Comparison of ENCODE assay signal across 9 cellular contexts in the genomic region with DNA sequence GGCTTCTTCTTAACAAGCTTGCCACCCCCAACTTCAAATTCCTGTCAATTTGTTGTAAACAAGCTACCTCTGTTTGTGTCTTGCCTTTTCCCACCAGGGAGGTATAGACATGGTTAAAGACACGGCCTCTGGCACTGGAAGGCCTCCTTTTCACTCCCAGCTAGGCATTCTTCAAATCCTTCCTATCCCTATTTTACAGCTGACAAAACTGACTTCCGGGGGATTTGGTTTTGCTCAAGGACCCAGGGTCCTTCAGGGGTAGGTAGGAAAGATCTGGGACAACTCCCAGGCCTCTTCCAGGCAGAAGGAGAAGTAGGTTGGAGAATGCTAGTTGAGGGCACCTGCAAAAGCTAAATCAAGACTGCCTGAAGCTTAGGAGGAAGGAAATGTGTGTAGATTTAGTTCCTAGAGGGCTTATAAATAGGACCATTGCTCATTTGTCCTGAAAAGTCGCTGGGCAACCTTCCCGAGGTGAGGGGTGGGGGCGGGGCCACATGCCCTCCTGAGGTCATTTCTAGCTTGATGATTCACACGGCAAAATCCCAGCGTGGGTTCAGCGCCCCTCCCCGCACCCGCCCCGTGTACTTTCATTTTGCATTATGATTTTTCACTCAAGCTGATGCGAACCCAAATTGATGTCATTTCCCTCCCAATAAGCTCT. TPM values are rescaled to one million over a fixed set of nuclear protein-coding genes. Genes with fewer than 3 reads are reported as not detected.
DNase-seq lines count a peak whose midpoint lies in the region; ATAC-seq, FAIRE-seq and TF ChIP-seq lines count a peak whose summit lies in the region.
"Had no signal": no experiment of that assay in that cellular context is flagged by ENCODE, and none has a peak within 500 bp of the region (broad histone marks: within the 10 kb centered on the region; RNA-seq: fewer than 3 reads in every experiment).

No MANE protein-coding gene starts in this region.

- H3K9me3 ChIP-seq in pancreas: no peaks in the 10 kb centered on the region
- no peaks in the 10 kb centered on the region for H3K9me3 ChIP-seq in tibial artery

- ATAC-seq in pancreas (peak; percentile 85 to 90 (median 88)), GM18520 (IDR thresholded peaks at IDR 0.05; ENCODE audit: unreplicated experiment) (no peak)

- peak overlapping the region; percentile 33 to 47 (median 40) for H3K27ac ChIP-seq in pancreas
- peak overlapping the region in 1 of 2 donors; percentile 54 for H3K27ac ChIP-seq in tibial artery
- H3K27ac ChIP-seq: C4-2B had no signal

- no peaks in the 10 kb centered on the region for H3K36me3 ChIP-seq in pancreas
- H3K36me3 ChIP-seq in tibial artery: no peaks in the 10 kb centered on the region

- no peak for TF ChIP-seq CTCF in fibroblast of mammary gland (conservative IDR thresholded peaks at IDR 0.05; ENCODE audit: control insufficient read depth, insufficient read depth, low read depth, low read length)
- no peak for TF ChIP-seq CTCF in pancreas (IDR thresholded peaks at IDR 0.05)
- no peak for TF ChIP-seq CTCF in tibial artery (IDR thresholded peaks at IDR 0.05)

- intact Hi-C loops in pancreas (cut with DNase I) (no loop called here), tibial artery (cut with DNase I; ENCODE audit: low total_unique reads) (no loop called here)

- H3K4me1 ChIP-seq in pancreas: peaks cover 0 to 9% (median 5%) of the 10 kb centered on the region in 3 donors
- H3K4me1 ChIP-seq in tibial artery: peaks cover 0 to 41% (median 27%) of the 10 kb centered on the region in 4 donors

- H3K27me3 ChIP-seq in pancreas (no peaks in the 10 kb centered on the region), tibial artery (no peaks in the 10 kb centered on the region)

- FAIRE-seq in pancreas (lab: Jason Lieb, UNC): no peak

- WGBS in pancreas, 2 donors: 18 to 26% methylated on average over 12 of the region's 12 CpGs

- peak; percentile 8 for DNase-seq in NCI-H2196 (lab: John Stamatoyannopoulos, UW; ENCODE audit: unreplicated experiment)
- DNase-seq in NCI-H2196 treated with DMSO at 0.1 percent for 48 hours (lab: John Stamatoyannopoulos, UW; ENCODE audit: unreplicated experiment): no peak
- DNase-seq in NCI-H2029 (lab: John Stamatoyannopoulos, UW): peak; percentile 21
- DNase-seq in activated T-cell treated with anti-CD3 and anti-CD28 coated beads for 1 hour (ENCODE audit: low read depth): peak; percentile 43
- peak; percentile 91 for DNase-seq in fibroblast of mammary gland (ENCODE audit: low read depth)
- DNase-seq in pancreas: peak in 5 of 6 donors; percentile 59 to 81 (median 75)
- DNase-seq in tibial artery: peak; percentile 72 to 92

- H3K4me3 ChIP-seq in fibroblast of mammary gland (ENCODE audit: control insufficient read depth, low read depth, low read length): peak overlapping the region; percentile 14
- peak overlapping the region in 2 of 4 donors; percentile 10 to 18 for H3K4me3 ChIP-seq in pancreas
- peak overlapping the region; percentile 33 to 42 for H3K4me3 ChIP-seq in tibial artery

RNA-seq across cellular contexts. Expression of a gene that starts 36.3 kb away (rescaled TPM):
- 1 to 10 TPM; 3.0 to 7.8 (median 4.4) TPM for total RNA-seq in pancreas
- 1 to 10 TPM; 2.5 to 7.2 TPM for polyA plus RNA-seq in pancreas
